ENCODE assay signal across 26 cellular contexts in the genomic region with DNA sequence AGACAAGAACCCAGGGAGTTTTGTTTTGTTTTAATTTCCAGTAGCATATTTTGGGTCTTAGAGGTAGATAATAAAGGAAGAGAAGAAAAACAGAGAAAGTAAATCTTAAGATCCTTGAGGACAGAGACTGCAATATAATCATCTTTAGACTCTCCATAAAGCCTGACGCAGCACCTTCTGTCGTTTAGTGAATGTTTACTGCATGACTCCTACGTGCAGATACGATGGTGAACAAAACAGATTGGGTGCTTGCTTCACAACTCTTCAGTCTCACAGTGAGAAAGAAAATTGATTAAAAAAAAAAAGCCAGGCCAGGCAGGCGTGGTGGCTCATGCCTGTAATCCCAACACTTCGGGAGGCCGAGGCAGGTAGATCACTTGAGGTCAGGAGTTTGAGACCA.
DNase-seq lines count a peak whose midpoint lies in the region; ATAC-seq and TF ChIP-seq lines count a peak whose summit lies in the region.
"Had no signal": no experiment of that assay in that cellular context is flagged by ENCODE, and none has a peak within 500 bp of the region (broad histone marks: within the 10 kb centered on the region; RNA-seq: fewer than 3 reads in every experiment).

No MANE protein-coding gene starts in this region.

- H3K4me2 ChIP-seq in H9 (ENCODE audit: insufficient read depth, insufficient read length, low read length) (no peak overlapping the region), neural progenitor cell (peak overlapping the region; percentile 46)
- H3K4me2 ChIP-seq: BLaER1 had no signal

- H3K23me2 ChIP-seq in H9 (ENCODE audit: insufficient read length, low read depth, low read length, poor library complexity, severe bottlenecking), result no peaks in the 10 kb centered on the region

- POLR2A ChIA-PET in WTC11 (lab: Charles Lee), result no interaction called here
- POLR2A ChIA-PET in activated CD4-positive, alpha-beta T cell treated with anti-CD3 and anti-CD28 coated beads for 36 hours (lab: Charles Lee), result no interaction called here

- no peak overlapping the region for H3K18ac ChIP-seq in H9 (ENCODE audit: insufficient read length, low read depth, low read length)

- H4K20me1 ChIP-seq in H9 (ENCODE audit: control insufficient read depth, insufficient read depth, insufficient read length) (no peaks in the 10 kb centered on the region), neural progenitor cell (ENCODE audit: low read depth) (no peaks in the 10 kb centered on the region)
- H4K20me1 ChIP-seq: BLaER1 had no signal

- H3K4ac ChIP-seq in H9 (ENCODE audit: low read depth, low read length), result no peak overlapping the region

- H3K4me3 ChIP-seq in neural progenitor cell, result no peak overlapping the region
- H3K4me3 ChIP-seq in esophagus muscularis mucosa, result no peak overlapping the region
- H3K4me3 ChIP-seq: BLaER1, coronary artery, lung, SJCRH30 had no signal

- no peak overlapping the region for H2AK5ac ChIP-seq in H9 (ENCODE audit: insufficient read length, low read length)

- no peak overlapping the region for H3K14ac ChIP-seq in H9 (ENCODE audit: insufficient read depth, low read length)

- H2BK5ac ChIP-seq in H9 (ENCODE audit: insufficient read length, low read length), result no peak overlapping the region

- H3K9me3 ChIP-seq in H9 (ENCODE audit: control insufficient read depth, low read depth, low read length) (no peaks in the 10 kb centered on the region), neural progenitor cell (ENCODE audit: low read depth) (no peaks in the 10 kb centered on the region), esophagus muscularis mucosa (no peaks in the 10 kb centered on the region)
- H3K9me3 ChIP-seq: BLaER1, neutrophil, SJCRH30 had no signal

- H3K27me3 ChIP-seq in H9 (ENCODE audit: insufficient read depth, low read length), result no peaks in the 10 kb centered on the region
- no peaks in the 10 kb centered on the region for H3K27me3 ChIP-seq in neural progenitor cell
- H3K27me3 ChIP-seq in esophagus muscularis mucosa, result no peaks in the 10 kb centered on the region
- H3K27me3 ChIP-seq: BLaER1, neutrophil, SJCRH30 had no signal

- no peaks in the 10 kb centered on the region; the same call in 1 of the 2 replicates for H3K79me2 ChIP-seq in H9 (ENCODE audit: insufficient read depth, low read length)
- H3K79me2 ChIP-seq in neural progenitor cell (ENCODE audit: low read depth), result no peaks in the 10 kb centered on the region

- H3K79me1 ChIP-seq in H9 (ENCODE audit: insufficient read depth, low read depth, low read length, poor library complexity, severe bottlenecking), result no peaks in the 10 kb centered on the region

- H2BK12ac ChIP-seq in H9 (ENCODE audit: insufficient read length, low read depth, low read length), result no peak overlapping the region

- TF ChIP-seq CTCF in H9 (conservative IDR thresholded peaks at IDR 0.05), result no peak
- no peak for TF ChIP-seq CTCF in WTC11 (IDR thresholded peaks at IDR 0.05)
- TF ChIP-seq CTCF in neural progenitor cell (IDR thresholded peaks at IDR 0.05), result no peak
- TF ChIP-seq CTCF in esophagus muscularis mucosa (IDR thresholded peaks at IDR 0.05), result no peak

- no CpG with 5 or more reads among the region's 7 CpGs for WGBS in H9 (ENCODE audit: extremely low coverage, insufficient read length, low lambda C conversion rate)
- 80% methylated on average over 7 of the region's 7 CpGs for WGBS in esophagus muscularis mucosa

- H3K27me3 Mint-ChIP-seq in H9 (ENCODE audit: low read depth), result no peaks in the 10 kb centered on the region
- H3K27me3 Mint-ChIP-seq in WTC11 (ENCODE audit: low read depth), result no peaks in the 10 kb centered on the region
- peaks cover 3% of the 10 kb centered on the region for H3K27me3 Mint-ChIP-seq in neural progenitor cell (ENCODE audit: insufficient read depth, low read depth)
- no peaks in the 10 kb centered on the region for H3K27me3 Mint-ChIP-seq in activated CD4-positive, alpha-beta T cell treated with anti-CD3 and anti-CD28 coated beads for 36 hours
- H3K27me3 Mint-ChIP-seq: activated T-cell treated with anti-CD3 and anti-CD28 coated beads, Interleukin-2, amount 50 U/mL, for 24 hours had no signal

- no peak overlapping the region for H4K91ac ChIP-seq in H9 (ENCODE audit: insufficient read length, low read depth, low read length)

- peaks cover 2 to 12% of the 10 kb centered on the region in 2 experiments; a peak in 2 of 5 replicates for H3K9me3 Mint-ChIP-seq in H9
- peaks cover 12% of the 10 kb centered on the region for H3K9me3 Mint-ChIP-seq in WTC11
- H3K9me3 Mint-ChIP-seq in neural progenitor cell, result peaks cover 13% of the 10 kb centered on the region
- no peaks in the 10 kb centered on the region for H3K9me3 Mint-ChIP-seq in activated CD4-positive, alpha-beta T cell treated with anti-CD3 and anti-CD28 coated beads for 36 hours (ENCODE audit: low read depth)
- H3K9me3 Mint-ChIP-seq: activated T-cell treated with anti-CD3 and anti-CD28 coated beads, Interleukin-2, amount 50 U/mL, for 24 hours; effector memory CD8-positive, alpha-beta T cell; T-cell had no signal

- H3T11ph ChIP-seq in H9 (ENCODE audit: low read length), result peak overlapping the region; percentile 70

- no peak overlapping the region for H4K5ac ChIP-seq in H9 (ENCODE audit: insufficient read length, low read depth, low read length)

- no peak overlapping the region for H3K56ac ChIP-seq in H9 (ENCODE audit: insufficient read length, low read depth, low read length)

- H2BK15ac ChIP-seq in H9 (ENCODE audit: low read depth, low read length), result no peak overlapping the region

- peaks cover 69 to 73% of the 10 kb centered on the region in 2 experiments for H3K4me1 Mint-ChIP-seq in H9
- H3K4me1 Mint-ChIP-seq in WTC11, result peaks cover 78% of the 10 kb centered on the region
- H3K4me1 Mint-ChIP-seq in neural progenitor cell, result peaks cover 75% of the 10 kb centered on the region
- no peaks in the 10 kb centered on the region for H3K4me1 Mint-ChIP-seq in activated CD4-positive, alpha-beta T cell treated with anti-CD3 and anti-CD28 coated beads for 36 hours
- H3K4me1 Mint-ChIP-seq: T-cell had no signal

- H2BK120ac ChIP-seq in H9 (ENCODE audit: low read depth, low read length, poor library complexity, severe bottlenecking), result no peak overlapping the region

- H3K36me3 Mint-ChIP-seq in H9 (ENCODE audit: insufficient read depth in 1 of 3, low read depth in 3 of 3) (peaks cover 7 to 13% (median 7%) of the 10 kb centered on the region in 3 experiments), WTC11 (peaks cover 13% of the 10 kb centered on the region), neural progenitor cell (peaks cover 21% of the 10 kb centered on the region)
- no peaks in the 10 kb centered on the region for H3K36me3 Mint-ChIP-seq in activated CD4-positive, alpha-beta T cell treated with anti-CD3 and anti-CD28 coated beads for 36 hours (ENCODE audit: low read depth)
- H3K36me3 Mint-ChIP-seq: T-cell had no signal

- no peak for DNase-seq in H9
- no peak for DNase-seq in WTC11 (ENCODE audit: low spot score)
- DNase-seq in neural progenitor cell (ENCODE audit: low spot score), result no peak
- no peak for DNase-seq in activated CD4-positive, alpha-beta T cell treated with anti-CD3 and anti-CD28 coated beads for 36 hours
- DNase-seq in NCI-H2081 (lab: John Stamatoyannopoulos, UW), result no peak
- no peak for DNase-seq in esophagus muscularis mucosa (ENCODE audit: extremely low spot score)
- DNase-seq: ACHN; activated gamma-delta T cell treated with Interleukin-2 at 50 U/mL for 16 hours; activated T-cell treated with anti-CD3 and anti-CD28 coated beads, Interleukin-2, amount 50 U/mL, for 24 hours; COR-L47; DND-41; effector memory CD8-positive, alpha-beta T cell; NCI-H1048; NCI-H187; NCI-H446; SJCRH30; T-cell had no signal

- H3K9ac ChIP-seq in H9 (ENCODE audit: extremely low read depth, insufficient read length, low read length) (no peak overlapping the region), neural progenitor cell (no peak overlapping the region)
- H3K9ac ChIP-seq: BLaER1 had no signal

- intact Hi-C loops in activated CD4-positive, alpha-beta T cell treated with anti-CD3 and anti-CD28 coated beads for 36 hours (cut with DNase I, micrococcal nuclease), result no loop called here
- intact Hi-C loops in esophagus muscularis mucosa (cut with DNase I), result no loop called here

- no peak overlapping the region for H3K27ac ChIP-seq in H9 (ENCODE audit: insufficient read length, low read depth, low read length)
- H3K27ac ChIP-seq in neural progenitor cell, result peak overlapping the region; percentile 86
- H3K27ac ChIP-seq in esophagus muscularis mucosa (replicated peaks in 1 of 4), result no peak overlapping the region
- H3K27ac ChIP-seq: BLaER1, coronary artery, HL-60, neutrophil, SJCRH30 had no signal

- H2AFZ ChIP-seq in H9 (ENCODE audit: low read length) (no peak overlapping the region), neural progenitor cell (replicated peaks) (no peak overlapping the region)

- no peaks in the 10 kb centered on the region for H3K36me3 ChIP-seq in neural progenitor cell
- H3K36me3 ChIP-seq in esophagus muscularis mucosa, result no peaks in the 10 kb centered on the region
- H3K36me3 ChIP-seq: BLaER1, neutrophil, SJCRH30 had no signal

- peaks cover 38% of the 10 kb centered on the region for H3F3A ChIP-seq in neural progenitor cell (ENCODE audit: low read depth)

- ATAC-seq in WTC11, result no peak
- ATAC-seq in esophagus mucosa, result peak; percentile 33
- ATAC-seq in activated CD4-positive, alpha-beta T cell treated with anti-CD3 and anti-CD28 coated beads for 36 hours, result no peak
- ATAC-seq in HG03457 (IDR thresholded peaks at IDR 0.05; ENCODE audit: unreplicated experiment), result no peak
- ATAC-seq: effector memory CD8-positive, alpha-beta T cell; HepG2; Panc1; T-cell had no signal

- no peak overlapping the region for H2BK20ac ChIP-seq in H9 (ENCODE audit: low read depth, low read length, poor library complexity, severe bottlenecking)

- H3K4me1 ChIP-seq in H9 (ENCODE audit: insufficient read depth, low read length), result peaks cover 6% of the 10 kb centered on the region; the same call in 1 of the 2 replicates
- H3K4me1 ChIP-seq in neural progenitor cell, result peaks cover 56% of the 10 kb centered on the region
- peaks cover 0 to 7% (median 3%) of the 10 kb centered on the region in 4 donors for H3K4me1 ChIP-seq in esophagus muscularis mucosa
- H3K4me1 ChIP-seq: BLaER1, SJCRH30 had no signal

- H4K8ac ChIP-seq in H9 (replicated peaks; ENCODE audit: insufficient read length, low read depth, low read length), result no peak overlapping the region

- CTCF ChIA-PET in WTC11 (lab: Charles Lee), result no interaction called here
- CTCF ChIA-PET in activated CD4-positive, alpha-beta T cell treated with anti-CD3 and anti-CD28 coated beads for 36 hours (lab: Charles Lee), result no interaction called here

- no peak overlapping the region for H3K23ac ChIP-seq in H9 (ENCODE audit: insufficient read length, low read depth, low read length)

- peak overlapping the region; percentile 7 to 68 (median 62); a peak in 5 of 7 replicates for H3K27ac Mint-ChIP-seq in H9
- H3K27ac Mint-ChIP-seq in WTC11, result peak overlapping the region; percentile 85
- H3K27ac Mint-ChIP-seq in neural progenitor cell, result peak overlapping the region; percentile 5
- no peak overlapping the region for H3K27ac Mint-ChIP-seq in activated CD4-positive, alpha-beta T cell treated with anti-CD3 and anti-CD28 coated beads for 36 hours
- H3K27ac Mint-ChIP-seq: activated T-cell treated with anti-CD3 and anti-CD28 coated beads, Interleukin-2, amount 50 U/mL, for 24 hours; effector memory CD8-positive, alpha-beta T cell; T-cell had no signal

- H3K4me3 Mint-ChIP-seq in H9 (no peak overlapping the region; a peak in 1 of 5 replicates), WTC11 (no peak overlapping the region), neural progenitor cell (no peak overlapping the region)
- no peak overlapping the region for H3K4me3 Mint-ChIP-seq in activated CD4-positive, alpha-beta T cell treated with anti-CD3 and anti-CD28 coated beads for 36 hours
- H3K4me3 Mint-ChIP-seq: activated T-cell treated with anti-CD3 and anti-CD28 coated beads, Interleukin-2, amount 50 U/mL, for 24 hours; effector memory CD8-positive, alpha-beta T cell; T-cell had no signal

- no peak for TF ChIP-seq EP300 in esophagus muscularis mucosa (IDR thresholded peaks at IDR 0.05)

- TF ChIP-seq POLR2A in esophagus muscularis mucosa (IDR thresholded peaks at IDR 0.05; ENCODE audit: low read depth), result no peak
